ENCODE assay signal across 8 cellular contexts in genomic region chr19:48966541-48967345, GRCh38.
DNase-seq lines count a peak whose midpoint lies in the region.

No MANE protein-coding gene starts in this region.

- peak overlapping the region; percentile 75 for H3K27ac ChIP-seq in epithelial cell of prostate

- DNase-seq in DMS 273 (lab: John Stamatoyannopoulos, UW; ENCODE audit: unreplicated experiment) (peak; percentile 63), DMS 273 treated with DMSO at 0.1 percent for 48 hours (lab: John Stamatoyannopoulos, UW) (no peak), RPMI8226 (peak; percentile 46), epithelial cell of prostate (ENCODE audit: low read depth, low spot score) (no peak), pons (ENCODE audit: low spot score) (peak; percentile 44), LoVo (ENCODE audit: low spot score) (no peak), GM03348 (ENCODE audit: low spot score) (no peak)
- DNase-seq in stimulated activated naive CD4-positive, alpha-beta T cell (lab: John Stamatoyannopoulos, UW), result no peak

Comparison
In these comparisons a context has a peak if more than half of its experiments do, and no peak if none do; other contexts are left out.
1. DNase-seq: peak in DMS 273 (single experiment), RPMI8226 (single experiment) and pons (single experiment); none in DMS 273 treated with DMSO at 0.1 percent for 48 hours (single experiment), epithelial cell of prostate (single experiment), LoVo (single experiment), GM03348 (single experiment) and stimulated activated naive CD4-positive, alpha-beta T cell (0 of 6).